ENCODE assay signal across 30 cellular contexts in genomic region chr11:104260456-104260855, GRCh38.
"Had no signal": no experiment of that assay in that cellular context is flagged by ENCODE, and none has a peak within 500 bp of the region (broad histone marks: within the 10 kb centered on the region; RNA-seq: fewer than 3 reads in every experiment).

No MANE protein-coding gene starts in this region.

- ATAC-seq: activated CD8-positive, alpha-beta T cell treated with anti-CD3 and anti-CD28 coated beads for 36 hours; activated naive CD4-positive, alpha-beta T cell treated with anti-CD3 and anti-CD28 coated beads, Interleukin-2, amount 50 U/mL, for 72 hours; activated T-cell treated with anti-CD3 and anti-CD28 coated beads, Interleukin-2, amount 50 U/mL, for 4 hours; activated T-cell treated with anti-CD3 and anti-CD28 coated beads, Interleukin-2, amount 50 U/mL, for 72 hours; activated T-helper 17 cell treated with anti-CD3 and anti-CD28 coated beads, Interleukin-2, amount 50 U/mL, for 72 hours; body of pancreas had no signal

- DNase-seq: activated B cell treated with CpG ODN at 0.5 μM for 24 hours; activated CD4-positive, alpha-beta memory T cell treated with anti-CD3 and anti-CD28 coated beads for 36 hours; activated CD4-positive, alpha-beta T cell treated with anti-CD3 and anti-CD28 coated beads for 4 hours; activated CD4-positive, alpha-beta T cell treated with anti-CD3 and anti-CD28 coated beads, Interleukin-2, amount 10 ng/mL, durations not matched to agents 24 days and 14 days; activated CD4-positive, alpha-beta T cell treated with anti-CD3 and anti-CD28 coated beads, Interleukin-2, amount 50 U/mL, for 1 hour; activated CD4-positive, alpha-beta T cell treated with anti-CD3 and anti-CD28 coated beads, Interleukin-2, amount 50 U/mL, for 4 hours; activated CD4-positive, CD25-positive, alpha-beta regulatory T cell treated with anti-CD3 and anti-CD28 coated beads, Interleukin-2, amount 50 U/mL, for 72 hours; activated CD8-positive, alpha-beta memory T cell treated with anti-CD3 and anti-CD28 coated beads, Interleukin-2, amount 50 U/mL, for 4 hours; activated CD8-positive, alpha-beta T cell treated with anti-CD3 and anti-CD28 coated beads for 36 hours; activated effector memory CD4-positive, alpha-beta T cell treated with anti-CD3 and anti-CD28 coated beads, Interleukin-2, amount 50 U/mL, for 16 hours; activated gamma-delta T cell treated with Interleukin-2 at 50 U/mL for 16 hours; activated naive CD4-positive, alpha-beta T cell; activated naive CD4-positive, alpha-beta T cell treated with anti-CD3 and anti-CD28 coated beads for 36 hours; activated naive CD4-positive, alpha-beta T cell treated with anti-CD3 and anti-CD28 coated beads, Interleukin-2, amount 50 U/mL, for 16 hours; activated naive CD8-positive, alpha-beta T cell treated with anti-CD3 and anti-CD28 coated beads for 36 hours; activated T-cell treated with anti-CD3 and anti-CD28 coated beads for 4 hours; activated T-cell treated with anti-CD3 and anti-CD28 coated beads, Interleukin-2, amount 50 U/mL, for 1 hour; activated T-cell treated with anti-CD3 and anti-CD28 coated beads, Interleukin-2, amount 50 U/mL, for 4 hours; activated T-cell treated with anti-CD3 and anti-CD28 coated beads, Interleukin-2, amount 50 U/mL, for 72 hours; adrenal gland; amniotic stem cell; aorta; body of pancreas; brain microvascular endothelial cell; central memory CD4-positive, alpha-beta T cell; T-helper 1 cell; T-helper 2 cell; T-helper 9 cell had no signal
